In genomic region chr1:18073066-18073642, GRCh38 we compare ENCODE assay signal across 2 cellular contexts.
TF ChIP-seq lines count a peak whose summit lies in the region.

No MANE protein-coding gene starts in this region.

TF ChIP-seq in IMR-90, 13 proteins besides CTCF, POLR2A, EP300 and RAD21:
- TF ChIP-seq CEBPB (IDR thresholded peaks at IDR 0.05; ENCODE audit: low read depth, low read length) (peak; percentile 52), MAFK (IDR thresholded peaks at IDR 0.05; ENCODE audit: low read depth, low read length) (no peak)

TF ChIP-seq in K562, 482 proteins besides CTCF, POLR2A, EP300 and RAD21:
- TF ChIP-seq CEBPB (tag; IDR thresholded peaks at IDR 0.05), result peak; percentile 47; the same call in 1 of the 2 replicates
- no peak for TF ChIP-seq CEBPG (CRISPR knock-in tag; IDR thresholded peaks at IDR 0.05)
- peak in 1 of 2 experiments; percentile 39; a peak in 2 of 4 replicates for TF ChIP-seq CEBPG (tag; conservative IDR thresholded peaks at IDR 0.05 in 1 of 2, IDR thresholded peaks at IDR 0.05 in 1 of 2)
- no peak for TF ChIP-seq SREBF2 (CRISPR knock-in tag; IDR thresholded peaks at IDR 0.05)
- no peak for TF ChIP-seq ZNF143 (CRISPR knock-in tag; IDR thresholded peaks at IDR 0.05)
